Comparison of ENCODE assay signal across 8 cellular contexts in the genomic region with DNA sequence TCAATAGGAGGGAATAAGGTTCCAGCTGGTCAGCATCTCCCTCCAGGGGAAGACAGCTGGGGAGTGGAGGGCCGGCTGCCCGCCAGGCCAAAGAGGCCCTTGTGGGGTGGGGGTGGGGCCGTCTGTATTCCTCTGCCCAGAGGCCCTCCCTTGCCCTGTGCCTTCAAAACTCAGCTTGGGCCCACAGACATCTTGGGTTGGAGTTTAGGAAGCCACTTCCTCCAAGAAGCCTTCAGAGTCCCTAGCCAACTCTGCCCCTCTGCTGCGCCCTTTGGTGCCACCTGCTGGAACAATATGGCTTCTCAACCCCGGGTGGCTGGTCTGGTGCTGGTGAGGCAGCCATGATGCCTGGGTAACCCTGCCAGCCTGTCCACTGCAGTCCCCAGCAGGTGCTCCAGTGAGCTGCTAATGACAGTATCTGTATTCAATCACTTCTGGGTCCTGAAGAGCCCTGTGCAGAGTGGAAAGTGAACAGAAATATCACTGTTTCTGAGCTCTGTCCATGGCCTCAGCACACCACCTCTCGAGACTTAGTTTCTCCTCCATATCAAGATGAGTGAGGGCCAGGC. TPM values are rescaled to one million over a fixed set of nuclear protein-coding genes. Genes with fewer than 3 reads are reported as not detected.
A peak's percentile ranks its signal among the peaks of the same experiment; 100 is the strongest.
DNase-seq lines count a peak whose midpoint lies in the region; ATAC-seq and TF ChIP-seq lines count a peak whose summit lies in the region.

No MANE protein-coding gene starts in this region.

- peak; percentile 49 for DNase-seq in AG20443 (ENCODE audit: low spot score)
- peak; percentile 61 for DNase-seq in GM23338 (ENCODE audit: low spot score)
- peak; percentile 47 for DNase-seq in adipocyte (ENCODE audit: low read depth)
- peak; percentile 61 for DNase-seq in stimulated activated CD8-positive, alpha-beta memory T cell treated with anti-CD3 and anti-CD28 coated beads, Interleukin-4, amount 100 ng/mL, for 24 hours (ENCODE audit: low read depth)

- H3K4me3 Mint-ChIP-seq in GM23338 = no peak overlapping the region

- H3K4me3 ChIP-seq in GM23338 = no peak overlapping the region
- H3K4me3 ChIP-seq in adipocyte (ENCODE audit: low read length) = no peak overlapping the region
- no peak overlapping the region for H3K4me3 ChIP-seq in liver (ENCODE audit: low read depth in 1 of 3, low read length in 3 of 3)

- peaks cover 6% of the 10 kb centered on the region for H3K4me1 Mint-ChIP-seq in GM23338

- 75% methylated on average over 6 of the region's 6 CpGs for WGBS in liver

- H3K27ac Mint-ChIP-seq in GM23338 = no peak overlapping the region

- peak; percentile 51 to 69 for TF ChIP-seq RAD21 in liver (IDR thresholded peaks at IDR 0.05)

- H3K36me3 Mint-ChIP-seq in GM23338 (ENCODE audit: low read depth) = peaks cover 17% of the 10 kb centered on the region

- no peaks in the 10 kb centered on the region for H3F3A ChIP-seq in GM23338 (replicated peaks; ENCODE audit: low read depth)

- H3K9ac ChIP-seq in adipocyte (ENCODE audit: low read length) (peak overlapping the region; percentile 70), liver (ENCODE audit: low read depth in 1 of 2, low read length in 2 of 2) (no peak overlapping the region)

- H3K27ac ChIP-seq in GM23338 (ENCODE audit: low read depth) (no peak overlapping the region), liver (ENCODE audit: low read depth in 1 of 2, low read length in 2 of 2) (peak overlapping the region; percentile 25 to 75)

- H3K27me3 ChIP-seq in GM23338 (ENCODE audit: insufficient read depth) (no peaks in the 10 kb centered on the region), adipocyte (replicated peaks; ENCODE audit: control insufficient read depth, insufficient read depth, low read length) (no peaks in the 10 kb centered on the region), liver (ENCODE audit: control insufficient read depth in 4 of 4, insufficient read depth in 4 of 4, low read length in 3 of 4) (no peaks in the 10 kb centered on the region)

- H3K79me2 ChIP-seq in GM23338 (replicated peaks; ENCODE audit: insufficient read depth) = no peaks in the 10 kb centered on the region

- ATAC-seq in GM23338 (peak; percentile 35), SK-N-SH treated with all-trans-retinoic acid at 6 μM for 48 hours (peak; percentile 41; the same call in 1 of the 3 replicates), HG02981 (IDR thresholded peaks at IDR 0.05; ENCODE audit: unreplicated experiment) (no peak), HG03039 (IDR thresholded peaks at IDR 0.05; ENCODE audit: unreplicated experiment) (no peak)

- H3K9me2 ChIP-seq in GM23338 (ENCODE audit: insufficient read depth) = no peaks in the 10 kb centered on the region

- H3K9me3 ChIP-seq in adipocyte (ENCODE audit: control insufficient read depth, low read length) = no peaks in the 10 kb centered on the region
- H3K9me3 ChIP-seq in liver (ENCODE audit: control insufficient read depth in 4 of 4, low read length in 3 of 4) = no peaks in the 10 kb centered on the region

- TF ChIP-seq CTCF in GM23338 (conservative IDR thresholded peaks at IDR 0.05; ENCODE audit: low read depth in 2 of 2) (peak; percentile 53 to 79), liver (IDR thresholded peaks at IDR 0.05; ENCODE audit: low read depth, low read length, missing input control) (peak; percentile 49)

- H3K4me1 ChIP-seq in GM23338 (ENCODE audit: insufficient read depth) (no peaks in the 10 kb centered on the region), adipocyte (ENCODE audit: control insufficient read depth, insufficient read depth, low read length) (peaks cover 76% of the 10 kb centered on the region), liver (ENCODE audit: control insufficient read depth in 4 of 4, insufficient read depth in 4 of 4, low read length in 3 of 4) (peaks cover 48 to 97% (median 83%) of the 10 kb centered on the region in 4 donors)

- no peaks in the 10 kb centered on the region; the same call in 1 of the 2 replicates for H4K20me1 ChIP-seq in GM23338 (replicated peaks; ENCODE audit: insufficient read depth)

- peaks cover 21% of the 10 kb centered on the region for H3K27me3 Mint-ChIP-seq in GM23338 (ENCODE audit: insufficient read depth, low read depth, poor library complexity)

- no peak overlapping the region for H3K4me2 ChIP-seq in GM23338

- peaks cover 3% of the 10 kb centered on the region; the same call in 1 of the 3 replicates for H3K9me3 Mint-ChIP-seq in GM23338

- H3K36me3 ChIP-seq in GM23338 (ENCODE audit: insufficient read depth) (no peaks in the 10 kb centered on the region), adipocyte (ENCODE audit: control insufficient read depth, insufficient read depth, low read length, severe bottlenecking) (peaks cover 16% of the 10 kb centered on the region), liver (ENCODE audit: control insufficient read depth in 4 of 4, insufficient read depth in 3 of 4, low read depth in 1 of 4, low read length in 3 of 4) (peaks cover 0 to 3% (median 1%) of the 10 kb centered on the region in 4 donors)

- no peak overlapping the region for H2AFZ ChIP-seq in GM23338

TF ChIP-seq in GM23338, 12 proteins besides CTCF, POLR2A, EP300 and RAD21 (continues in another document):
- no peak for TF ChIP-seq POLR2AphosphoS5 (IDR thresholded peaks at IDR 0.05; ENCODE audit: low read depth)
- TF ChIP-seq, protein P1, sequence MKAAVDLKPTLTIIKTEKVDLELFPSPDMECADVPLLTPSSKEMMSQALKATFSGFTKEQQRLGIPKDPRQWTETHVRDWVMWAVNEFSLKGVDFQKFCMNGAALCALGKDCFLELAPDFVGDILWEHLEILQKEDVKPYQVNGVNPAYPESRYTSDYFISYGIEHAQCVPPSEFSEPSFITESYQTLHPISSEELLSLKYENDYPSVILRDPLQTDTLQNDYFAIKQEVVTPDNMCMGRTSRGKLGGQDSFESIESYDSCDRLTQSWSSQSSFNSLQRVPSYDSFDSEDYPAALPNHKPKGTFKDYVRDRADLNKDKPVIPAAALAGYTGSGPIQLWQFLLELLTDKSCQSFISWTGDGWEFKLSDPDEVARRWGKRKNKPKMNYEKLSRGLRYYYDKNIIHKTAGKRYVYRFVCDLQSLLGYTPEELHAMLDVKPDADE (IDR thresholded peaks at IDR 0.05) = no peak
- TF ChIP-seq ZNF331 (CRISPR knock-in tag; IDR thresholded peaks at IDR 0.05; ENCODE audit: low read depth) = no peak
- no peak for TF ChIP-seq NANOG (IDR thresholded peaks at IDR 0.05; ENCODE audit: borderline replicate concordance)
- TF ChIP-seq CREB1 (CRISPR knock-in tag; IDR thresholded peaks at IDR 0.05; ENCODE audit: low read depth) = no peak
- no peak for TF ChIP-seq ZNF114 (CRISPR knock-in tag; IDR thresholded peaks at IDR 0.05)

TF ChIP-seq in SK-N-SH treated with all-trans-retinoic acid at 6 μM for 48 hours, 23 proteins besides CTCF, POLR2A, EP300 and RAD21 (continues in another document):
- no peak for TF ChIP-seq PPARA (CRISPR knock-in tag; IDR thresholded peaks at IDR 0.05; ENCODE audit: borderline replicate concordance)
- TF ChIP-seq BACH2 (CRISPR knock-in tag; IDR thresholded peaks at IDR 0.05; ENCODE audit: borderline replicate concordance) = no peak
- TF ChIP-seq ZFP3 (CRISPR knock-in tag; IDR thresholded peaks at IDR 0.05) = no peak

TF ChIP-seq in liver, 16 proteins besides CTCF, POLR2A, EP300 and RAD21 (continues in another document):
- TF ChIP-seq, protein P2, sequence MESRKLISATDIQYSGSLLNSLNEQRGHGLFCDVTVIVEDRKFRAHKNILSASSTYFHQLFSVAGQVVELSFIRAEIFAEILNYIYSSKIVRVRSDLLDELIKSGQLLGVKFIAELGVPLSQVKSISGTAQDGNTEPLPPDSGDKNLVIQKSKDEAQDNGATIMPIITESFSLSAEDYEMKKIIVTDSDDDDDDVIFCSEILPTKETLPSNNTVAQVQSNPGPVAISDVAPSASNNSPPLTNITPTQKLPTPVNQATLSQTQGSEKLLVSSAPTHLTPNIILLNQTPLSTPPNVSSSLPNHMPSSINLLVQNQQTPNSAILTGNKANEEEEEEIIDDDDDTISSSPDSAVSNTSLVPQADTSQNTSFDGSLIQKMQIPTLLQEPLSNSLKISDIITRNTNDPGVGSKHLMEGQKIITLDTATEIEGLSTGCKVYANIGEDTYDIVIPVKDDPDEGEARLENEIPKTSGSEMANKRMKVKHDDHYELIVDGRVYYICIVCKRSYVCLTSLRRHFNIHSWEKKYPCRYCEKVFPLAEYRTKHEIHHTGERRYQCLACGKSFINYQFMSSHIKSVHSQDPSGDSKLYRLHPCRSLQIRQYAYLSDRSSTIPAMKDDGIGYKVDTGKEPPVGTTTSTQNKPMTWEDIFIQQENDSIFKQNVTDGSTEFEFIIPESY (IDR thresholded peaks at IDR 0.05) = no peak
- TF ChIP-seq JUND (IDR thresholded peaks at IDR 0.05) (no peak), NR2F2 (IDR thresholded peaks at IDR 0.05) (peak; percentile 31), GABPA (IDR thresholded peaks at IDR 0.05 in 1 of 2, conservative IDR thresholded peaks at IDR 0.05 in 1 of 2) (no peak), TAF1 (conservative IDR thresholded peaks at IDR 0.05) (no peak)
- TF ChIP-seq, protein P3, sequence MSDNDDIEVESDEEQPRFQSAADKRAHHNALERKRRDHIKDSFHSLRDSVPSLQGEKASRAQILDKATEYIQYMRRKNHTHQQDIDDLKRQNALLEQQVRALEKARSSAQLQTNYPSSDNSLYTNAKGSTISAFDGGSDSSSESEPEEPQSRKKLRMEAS (IDR thresholded peaks at IDR 0.05) = no peak
- TF ChIP-seq, protein P4, sequence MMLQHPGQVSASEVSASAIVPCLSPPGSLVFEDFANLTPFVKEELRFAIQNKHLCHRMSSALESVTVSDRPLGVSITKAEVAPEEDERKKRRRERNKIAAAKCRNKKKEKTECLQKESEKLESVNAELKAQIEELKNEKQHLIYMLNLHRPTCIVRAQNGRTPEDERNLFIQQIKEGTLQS (IDR thresholded peaks at IDR 0.05) = no peak

RNA-seq across cellular contexts. Expression of gene HSD11B2, which starts 16.7 kb away (rescaled TPM):
- 23.0 and 25.1 TPM in 2 replicates for total RNA-seq in GM23338 (2014; rRNA removed; shearing (Covaris generic))
- 14.8 and 16.6 TPM in 2 replicates for polyA plus RNA-seq in GM23338 (2016; fragmentation: Nextera tagmentation; extraction: Ambion mirVana)
- total RNA-seq in liver = 1 to 10 TPM in 1 of 2 donors, under 1 TPM in 1; 0.51 to 6.7 TPM
- 1 to 10 TPM; 1.8 to 2.7 TPM for polyA plus RNA-seq in liver

RNA-seq across cellular contexts. Expression of gene ZDHHC1, which starts 31.3 kb away (rescaled TPM):
- 2.3 and 2.7 TPM in 2 replicates for total RNA-seq in GM23338 (2014; rRNA removed; shearing (Covaris generic))
- 1.4 and 1.6 TPM in 2 replicates for polyA plus RNA-seq in GM23338 (2016; fragmentation: Nextera tagmentation; extraction: Ambion mirVana)
- 1 to 10 TPM in 1 of 2 donors, under 1 TPM in 1; 0.33 to 1.6 TPM for total RNA-seq in liver
- polyA plus RNA-seq in liver = 1 to 10 TPM in 1 of 2 donors, under 1 TPM in 1; 0.53 to 1.6 TPM

RNA-seq across cellular contexts. Expression of gene ATP6V0D1, which starts 33.4 kb away (rescaled TPM):
- total RNA-seq in GM23338 (2014; rRNA removed; shearing (Covaris generic)) = 68.7 and 69.4 TPM in 2 replicates
- 19.5 and 20.6 TPM in 2 replicates for polyA plus RNA-seq in GM23338 (2016; fragmentation: Nextera tagmentation; extraction: Ambion mirVana)
- total RNA-seq in liver = 10 to 100 TPM; 73.2 to 80.2 TPM
- 10 to 100 TPM; 47.6 to 59.9 TPM for polyA plus RNA-seq in liver

RNA-seq across cellular contexts. Expression of gene AGRP, which starts 35.8 kb away (rescaled TPM):
- total RNA-seq in GM23338 (2014; rRNA removed; shearing (Covaris generic)) = not detected in 2 replicates
- polyA plus RNA-seq in GM23338 (2016; fragmentation: Nextera tagmentation; extraction: Ambion mirVana) (not detected in 2 replicates), liver (under 1 TPM; 0.18 to 0.50 TPM)
- total RNA-seq in liver = not detected

RNA-seq across cellular contexts. Expression of gene TPPP3, which starts 54.3 kb away (rescaled TPM):
- 0.28 TPM in 1 of 2 replicates, not detected in the other for total RNA-seq in GM23338 (2014; rRNA removed; shearing (Covaris generic))
- polyA plus RNA-seq in GM23338 (2016; fragmentation: Nextera tagmentation; extraction: Ambion mirVana) = 0.26 and 1.3 TPM in 2 replicates
- under 1 TPM; 0.28 to 0.84 TPM for total RNA-seq in liver
- polyA plus RNA-seq in liver = under 1 TPM; 0.35 to 0.75 TPM

Comparison
In these comparisons a context has a peak if more than half of its experiments do, and no peak if none do; other contexts are left out.
1. ATAC-seq: peak in GM23338 (single experiment) and SK-N-SH treated with all-trans-retinoic acid at 6 μM for 48 hours (single experiment); none in HG02981 (single experiment) and HG03039 (single experiment).
2. Peak in every context shown above with its lines, with median percentiles within 50 percentile points of each other: DNase-seq.